Comparison of ENCODE assay signal across 8 cellular contexts in the genomic region with DNA sequence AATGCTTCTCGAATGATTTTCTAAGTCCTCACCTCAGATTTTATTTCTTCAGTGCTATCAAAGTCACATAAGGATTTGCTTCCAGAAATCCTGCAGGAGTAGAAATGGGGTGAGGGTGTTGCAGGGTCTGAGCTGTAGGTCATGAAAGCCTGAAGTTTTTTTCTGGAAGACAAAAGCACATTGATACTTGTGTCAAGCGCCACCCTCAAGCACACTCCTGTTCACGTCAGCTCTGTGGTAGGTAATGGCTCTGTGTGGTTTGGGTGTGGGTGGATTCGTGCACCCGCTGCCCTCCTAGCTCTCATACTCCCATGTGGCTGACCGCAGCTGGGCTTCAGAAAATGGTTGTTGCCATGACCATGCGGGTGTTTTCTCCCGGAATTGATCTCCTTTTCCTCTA. TPM values are rescaled to one million over a fixed set of nuclear protein-coding genes. Genes with fewer than 3 reads are reported as not detected.
DNase-seq lines count a peak whose midpoint lies in the region; ATAC-seq and TF ChIP-seq lines count a peak whose summit lies in the region.

No MANE protein-coding gene starts in this region.

- H3K27me3 ChIP-seq in SK-N-SH (ENCODE audit: insufficient read depth) (no peaks in the 10 kb centered on the region), rectal smooth muscle tissue (ENCODE audit: control insufficient read depth, insufficient read depth, low read length) (no peaks in the 10 kb centered on the region)

- no peaks in the 10 kb centered on the region for H3K9me2 ChIP-seq in SK-N-SH

- H3K27ac ChIP-seq in SK-N-SH (ENCODE audit: low read depth in 2 of 2, low read length in 1 of 2) (peak overlapping the region; percentile 96 to 99), rectal smooth muscle tissue (ENCODE audit: low read depth, low read length) (peak overlapping the region; percentile 86)

- no peaks in the 10 kb centered on the region for H3K36me3 ChIP-seq in SK-N-SH (replicated peaks in 1 of 2; ENCODE audit: control insufficient read depth in 1 of 2, insufficient read depth in 2 of 2, low read length in 1 of 2)
- no peaks in the 10 kb centered on the region for H3K36me3 ChIP-seq in rectal smooth muscle tissue (ENCODE audit: control insufficient read depth, insufficient read depth, low read length)

- DNase-seq in ELF-1 (ENCODE audit: low read depth, low spot score) = peak; percentile 10
- no peak for DNase-seq in SK-N-SH
- peak; percentile 80 for DNase-seq in globus pallidus (ENCODE audit: low spot score)
- no peak for DNase-seq in HPDE6-E6E7 (ENCODE audit: extremely low spot score)
- DNase-seq in stimulated activated naive CD8-positive, alpha-beta T cell treated with anti-CD3 and anti-CD28 coated beads, Interleukin-15, Interleukin-2, amounts not matched to agents 100 U/mL and 50 U/mL, for 24 hours = no peak
- DNase-seq in activated effector memory CD4-positive, alpha-beta T cell treated with Interleukin-2 at 50 U/mL for 16 hours = no peak

- TF ChIP-seq EP300 in SK-N-SH (IDR thresholded peaks at IDR 0.05; ENCODE audit: borderline replicate concordance in 1 of 2, low read depth in 1 of 2, low read length in 1 of 2) = no peak

- H3K9me3 ChIP-seq in SK-N-SH = no peaks in the 10 kb centered on the region

- peaks cover 13% of the 10 kb centered on the region for H3F3A ChIP-seq in SK-N-SH (replicated peaks; ENCODE audit: insufficient read depth)

- POLR2A ChIA-PET in SK-N-SH (lab: Yijun Ruan, JAX) = interaction anchor here (0.9 to 1.5 kb wide), 5 partner anchors 14 to 283 kb away, joined by 3 to 8 read pairs (median 4); a partner anchor contains a TSS

- no peaks in the 10 kb centered on the region for H3K79me2 ChIP-seq in SK-N-SH (ENCODE audit: insufficient read depth)

- WGBS in SK-N-SH (ENCODE audit: low lambda C conversion rate) = 87% methylated on average over 8 of the region's 8 CpGs

- peak overlapping the region; percentile 81 for H3K9ac ChIP-seq in SK-N-SH
- H3K9ac ChIP-seq in rectal smooth muscle tissue (ENCODE audit: low read length) = no peak overlapping the region

- no peaks in the 10 kb centered on the region for H4K20me1 ChIP-seq in SK-N-SH (ENCODE audit: insufficient read depth)

- TF ChIP-seq CTCF in SK-N-SH (IDR thresholded peaks at IDR 0.05) = no peak

- ATAC-seq in HG02588 (IDR thresholded peaks at IDR 0.05; ENCODE audit: unreplicated experiment) = no peak
- no peak for ATAC-seq in stimulated activated naive CD8-positive, alpha-beta T cell treated with anti-CD3 and anti-CD28 coated beads, Interleukin-15, Interleukin-2, amounts not matched to agents 100 U/mL and 50 U/mL, for 24 hours

- H2AFZ ChIP-seq in SK-N-SH (ENCODE audit: low read depth) = peak overlapping the region; percentile 98; the same call in 1 of the 2 replicates

- H3K4me1 ChIP-seq in SK-N-SH (ENCODE audit: control insufficient read depth in 1 of 2, insufficient read depth in 2 of 2, low read depth in 1 of 2, low read length in 1 of 2) (peaks cover 20 to 30% of the 10 kb centered on the region in 2 experiments), rectal smooth muscle tissue (ENCODE audit: control insufficient read depth, insufficient read depth, low read length) (peaks cover 32% of the 10 kb centered on the region)

- peak overlapping the region; percentile 68; the same call in 1 of the 2 replicates for H3K4me2 ChIP-seq in SK-N-SH

- CTCF ChIA-PET in SK-N-SH (lab: Yijun Ruan, JAX) = interaction anchor here (0.8 to 2.3 kb wide), 7 partner anchors 12 to 81 kb away, joined by 3 to 16 read pairs (median 4); no protein-coding TSS in a partner anchor

- no peak overlapping the region for H3K4me3 ChIP-seq in SK-N-SH (ENCODE audit: low read depth in 2 of 2, low read length in 1 of 2)
- peak overlapping the region; percentile 56 for H3K4me3 ChIP-seq in rectal smooth muscle tissue (ENCODE audit: low read length)

- no peak for TF ChIP-seq RAD21 in SK-N-SH (IDR thresholded peaks at IDR 0.05; ENCODE audit: low read length)

TF ChIP-seq in SK-N-SH, 30 proteins besides CTCF, POLR2A, EP300 and RAD21:
- TF ChIP-seq TCF12 (IDR thresholded peaks at IDR 0.05) = no peak
- TF ChIP-seq NRF1 (IDR thresholded peaks at IDR 0.05; ENCODE audit: low read depth, low read length) = no peak
- TF ChIP-seq, protein P1, sequence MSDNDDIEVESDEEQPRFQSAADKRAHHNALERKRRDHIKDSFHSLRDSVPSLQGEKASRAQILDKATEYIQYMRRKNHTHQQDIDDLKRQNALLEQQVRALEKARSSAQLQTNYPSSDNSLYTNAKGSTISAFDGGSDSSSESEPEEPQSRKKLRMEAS (IDR thresholded peaks at IDR 0.05; ENCODE audit: low read depth) = no peak
- TF ChIP-seq GABPA (IDR thresholded peaks at IDR 0.05; ENCODE audit: low read depth) = no peak
- no peak for TF ChIP-seq RXRA (IDR thresholded peaks at IDR 0.05; ENCODE audit: borderline replicate concordance, low read depth)
- TF ChIP-seq GATA2 (CRISPR knock-in tag; IDR thresholded peaks at IDR 0.05) = no peak
- TF ChIP-seq MXI1 (IDR thresholded peaks at IDR 0.05; ENCODE audit: low read depth, low read length) = no peak
- TF ChIP-seq, protein P2, sequence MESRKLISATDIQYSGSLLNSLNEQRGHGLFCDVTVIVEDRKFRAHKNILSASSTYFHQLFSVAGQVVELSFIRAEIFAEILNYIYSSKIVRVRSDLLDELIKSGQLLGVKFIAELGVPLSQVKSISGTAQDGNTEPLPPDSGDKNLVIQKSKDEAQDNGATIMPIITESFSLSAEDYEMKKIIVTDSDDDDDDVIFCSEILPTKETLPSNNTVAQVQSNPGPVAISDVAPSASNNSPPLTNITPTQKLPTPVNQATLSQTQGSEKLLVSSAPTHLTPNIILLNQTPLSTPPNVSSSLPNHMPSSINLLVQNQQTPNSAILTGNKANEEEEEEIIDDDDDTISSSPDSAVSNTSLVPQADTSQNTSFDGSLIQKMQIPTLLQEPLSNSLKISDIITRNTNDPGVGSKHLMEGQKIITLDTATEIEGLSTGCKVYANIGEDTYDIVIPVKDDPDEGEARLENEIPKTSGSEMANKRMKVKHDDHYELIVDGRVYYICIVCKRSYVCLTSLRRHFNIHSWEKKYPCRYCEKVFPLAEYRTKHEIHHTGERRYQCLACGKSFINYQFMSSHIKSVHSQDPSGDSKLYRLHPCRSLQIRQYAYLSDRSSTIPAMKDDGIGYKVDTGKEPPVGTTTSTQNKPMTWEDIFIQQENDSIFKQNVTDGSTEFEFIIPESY (IDR thresholded peaks at IDR 0.05; ENCODE audit: borderline replicate concordance, low read depth) = no peak
- TF ChIP-seq, protein P3, sequence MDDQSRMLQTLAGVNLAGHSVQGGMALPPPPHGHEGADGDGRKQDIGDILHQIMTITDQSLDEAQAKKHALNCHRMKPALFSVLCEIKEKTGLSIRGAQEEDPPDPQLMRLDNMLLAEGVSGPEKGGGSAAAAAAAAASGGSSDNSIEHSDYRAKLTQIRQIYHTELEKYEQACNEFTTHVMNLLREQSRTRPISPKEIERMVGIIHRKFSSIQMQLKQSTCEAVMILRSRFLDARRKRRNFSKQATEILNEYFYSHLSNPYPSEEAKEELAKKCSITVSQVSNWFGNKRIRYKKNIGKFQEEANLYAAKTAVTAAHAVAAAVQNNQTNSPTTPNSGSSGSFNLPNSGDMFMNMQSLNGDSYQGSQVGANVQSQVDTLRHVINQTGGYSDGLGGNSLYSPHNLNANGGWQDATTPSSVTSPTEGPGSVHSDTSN (IDR thresholded peaks at IDR 0.05) = no peak
- TF ChIP-seq, protein P4, sequence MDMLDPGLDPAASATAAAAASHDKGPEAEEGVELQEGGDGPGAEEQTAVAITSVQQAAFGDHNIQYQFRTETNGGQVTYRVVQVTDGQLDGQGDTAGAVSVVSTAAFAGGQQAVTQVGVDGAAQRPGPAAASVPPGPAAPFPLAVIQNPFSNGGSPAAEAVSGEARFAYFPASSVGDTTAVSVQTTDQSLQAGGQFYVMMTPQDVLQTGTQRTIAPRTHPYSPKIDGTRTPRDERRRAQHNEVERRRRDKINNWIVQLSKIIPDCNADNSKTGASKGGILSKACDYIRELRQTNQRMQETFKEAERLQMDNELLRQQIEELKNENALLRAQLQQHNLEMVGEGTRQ (IDR thresholded peaks at IDR 0.05; ENCODE audit: borderline replicate concordance, low read depth, low read length) = no peak
- no peak for TF ChIP-seq JUND (IDR thresholded peaks at IDR 0.05)
- no peak for TF ChIP-seq MEF2A (IDR thresholded peaks at IDR 0.05; ENCODE audit: borderline replicate concordance, low read depth)
- no peak for TF ChIP-seq RCOR1 (IDR thresholded peaks at IDR 0.05; ENCODE audit: low read length)
- no peak for TF ChIP-seq CHD2 (IDR thresholded peaks at IDR 0.05; ENCODE audit: low read length, partially characterized antibody)

RNA-seq across cellular contexts. Expression of a gene that starts 39.9 kb away (rescaled TPM):
- polyA plus RNA-seq in SK-N-SH (2012; rRNA removed) = 0.70 and 0.71 TPM in 2 replicates
- 0.66 and 0.79 TPM in 2 replicates for polyA plus RNA-seq in SK-N-SH (2012; cell fraction: cytosol; rRNA removed)
- polyA plus RNA-seq in SK-N-SH (2012; cell fraction: nucleus; rRNA removed) = 0.42 and 1.1 TPM in 2 replicates

RNA-seq across cellular contexts. Expression of a gene that starts 59.8 kb away (rescaled TPM):
- 6.2 and 6.7 TPM in 2 replicates for polyA plus RNA-seq in SK-N-SH (2012; rRNA removed)
- 8.3 and 9.4 TPM in 2 replicates for polyA plus RNA-seq in SK-N-SH (2012; cell fraction: cytosol; rRNA removed)
- polyA plus RNA-seq in SK-N-SH (2012; cell fraction: nucleus; rRNA removed) = 2.1 and 3.2 TPM in 2 replicates

Comparison
In these comparisons a context has a peak if more than half of its experiments do, and no peak if none do; other contexts are left out.
1. DNase-seq: peak in ELF-1 (single experiment) and globus pallidus (single experiment); none in SK-N-SH (single experiment), HPDE6-E6E7 (single experiment), stimulated activated naive CD8-positive, alpha-beta T cell treated with anti-CD3 and anti-CD28 coated beads, Interleukin-15, Interleukin-2, amounts not matched to agents 100 U/mL and 50 U/mL, for 24 hours (single experiment) and activated effector memory CD4-positive, alpha-beta T cell treated with Interleukin-2 at 50 U/mL for 16 hours (single experiment).